12 cellular contexts compared by ENCODE assay signal in genomic region chr3:189394599-189395121, GRCh38.
DNase-seq lines count a peak whose midpoint lies in the region; ATAC-seq, FAIRE-seq and TF ChIP-seq lines count a peak whose summit lies in the region.
"Had no signal": no experiment of that assay in that cellular context is flagged by ENCODE, and none has a peak within 500 bp of the region (broad histone marks: within the 10 kb centered on the region; RNA-seq: fewer than 3 reads in every experiment).

No MANE protein-coding gene starts in this region.

- H3K9ac ChIP-seq in GM12878 (ENCODE audit: control insufficient read depth, insufficient read depth, low read length) = no peak overlapping the region; the same call in 1 of the 2 replicates

- H4K20me1 ChIP-seq in GM12878 (ENCODE audit: control insufficient read depth, insufficient read depth) = no peaks in the 10 kb centered on the region

- POLR2A ChIA-PET in GM12878 (lab: Charles Lee) = no interaction called here

- ATAC-seq in activated CD4-positive, CD25-positive, alpha-beta regulatory T cell treated with anti-CD3 and anti-CD28 coated beads, Interleukin-2, amount 50 U/mL, for 24 hours = peak; percentile 61 to 67
- peak; percentile 88 for ATAC-seq in GM21529 (IDR thresholded peaks at IDR 0.05; ENCODE audit: unreplicated experiment)
- ATAC-seq in HG03378 (IDR thresholded peaks at IDR 0.05; ENCODE audit: unreplicated experiment) = peak; percentile 95
- ATAC-seq in GM12878 = peak; percentile 90
- ATAC-seq in gastroesophageal sphincter = no peak
- ATAC-seq: right cardiac atrium had no signal

- TF ChIP-seq EP300 in GM12878 (IDR thresholded peaks at IDR 0.05; ENCODE audit: borderline replicate concordance in 1 of 2, control insufficient read depth in 1 of 2, low read depth in 2 of 2, low read length in 2 of 2) = peak; percentile 37 to 59; a peak in 3 of 4 replicates
- no peak for TF ChIP-seq EP300 in gastroesophageal sphincter (IDR thresholded peaks at IDR 0.05)
- no peak for TF ChIP-seq EP300 in tibial nerve (IDR thresholded peaks at IDR 0.05)

- H3K27ac ChIP-seq in GM12878 (ENCODE audit: control insufficient read depth, insufficient read depth) = peak overlapping the region; percentile 86
- no peak overlapping the region for H3K27ac ChIP-seq in gastroesophageal sphincter
- H3K27ac ChIP-seq in tibial nerve = no peak overlapping the region

- SMC1A ChIA-PET in GM12878 (lab: Charles Lee; ENCODE audit: uncharacterized antibody, unreplicated experiment) = interaction anchor here (0.8 to 4.2 kb wide), 29 partner anchors 9 to 567 kb away, joined by 3 to 32 read pairs (median 4); partner anchors contain the start of gene TP63

- in situ Hi-C loops in GM12878 (cut with MboI) = no loop called here

- no peaks in the 10 kb centered on the region for H3K36me3 ChIP-seq in GM12878 (ENCODE audit: control insufficient read depth in 2 of 2, insufficient read depth in 2 of 2, low read length in 1 of 2)
- H3K36me3 ChIP-seq in gastroesophageal sphincter = no peaks in the 10 kb centered on the region
- no peaks in the 10 kb centered on the region for H3K36me3 ChIP-seq in tibial nerve

- 0 out of 2 replicates have a peak, but pooled peaks have one; percentile 20 for TF ChIP-seq RAD21 in GM12878 (IDR thresholded peaks at IDR 0.05; ENCODE audit: insufficient read depth, low read depth, low read length)

- CTCF ChIA-PET in GM12878 (lab: Yijun Ruan, JAX) = interaction anchor here (0.6 to 2.1 kb wide), 8 partner anchors 10 to 176 kb away, joined by 3 to 7 read pairs (median 3); no protein-coding TSS in a partner anchor

- H3K4me3 ChIP-seq in GM12878 (peak overlapping the region; percentile 6; the same call in 1 of the 2 replicates), gastroesophageal sphincter (no peak overlapping the region), tibial nerve (no peak overlapping the region)

- intact Hi-C loops in GM12878 (cut with micrococcal nuclease; ENCODE audit: unreplicated experiment) = loop anchor here (1.0 to 5.0 kb wide), 5 partner anchors 69 to 238 kb away; partner anchors contain the start of gene TP63

- H2AFZ ChIP-seq in GM12878 (ENCODE audit: control insufficient read depth, low read depth, low read length) = peak overlapping the region; percentile 63

- peaks cover 3% of the 10 kb centered on the region; the same call in 2 of the 3 replicates for H3K9me3 ChIP-seq in GM12878 (replicated peaks; ENCODE audit: control insufficient read depth, insufficient read depth, low read length)
- H3K9me3 ChIP-seq in gastroesophageal sphincter = no peaks in the 10 kb centered on the region
- no peaks in the 10 kb centered on the region for H3K9me3 ChIP-seq in tibial nerve

- TF ChIP-seq POLR2A in GM12878 (IDR thresholded peaks at IDR 0.05; ENCODE audit: low read depth, low read length) (no peak), gastroesophageal sphincter (IDR thresholded peaks at IDR 0.05) (no peak), tibial nerve (IDR thresholded peaks at IDR 0.05) (no peak)

- H3K4me1 ChIP-seq in GM12878 (ENCODE audit: control insufficient read depth, insufficient read depth, low read length) (peaks cover 28% of the 10 kb centered on the region), gastroesophageal sphincter (no peaks in the 10 kb centered on the region), tibial nerve (no peaks in the 10 kb centered on the region)

- no peaks in the 10 kb centered on the region for H3K79me2 ChIP-seq in GM12878 (ENCODE audit: control insufficient read depth, insufficient read depth, low read length)

- 2% methylated on average over 7 of the region's 7 CpGs for WGBS in GM12878 (ENCODE audit: insufficient coverage, insufficient replicate concordance, low lambda C conversion rate, missing lambda C conversion rate)
- 45 to 50% methylated on average over 7 of the region's 7 CpGs for WGBS in gastroesophageal sphincter (ENCODE audit: low coverage in 1 of 2), 2 donors
- WGBS in tibial nerve, 2 donors = 69 to 75% methylated on average over 7 of the region's 7 CpGs

- FAIRE-seq in GM12878 (lab: Jason Lieb, UNC) = peak; percentile 64
- no peak for FAIRE-seq in RCC 7860 (lab: Jason Lieb, UNC)
- FAIRE-seq: H1 had no signal

- TF ChIP-seq CTCF in GM12878 (IDR thresholded peaks at IDR 0.05 in 2 of 3, conservative IDR thresholded peaks at IDR 0.05 in 1 of 3; ENCODE audit: control insufficient read depth in 2 of 3, extremely low read depth in 1 of 3, insufficient read depth in 1 of 3, low read depth in 3 of 3, low read length in 3 of 3) (no peak), gastroesophageal sphincter (IDR thresholded peaks at IDR 0.05) (no peak), tibial nerve (IDR thresholded peaks at IDR 0.05) (no peak)

- RAD21 ChIA-PET in GM12878 (lab: Charles Lee; ENCODE audit: unreplicated experiment) = interaction anchor here (0.7 to 3.5 kb wide), 17 partner anchors 10 to 554 kb away, joined by 3 to 11 read pairs (median 4); partner anchors contain the start of gene TP63

- peak overlapping the region; percentile 58 for H3K4me2 ChIP-seq in GM12878 (ENCODE audit: control insufficient read depth, insufficient read depth)

- no TSS peak for BruUV-seq in GM12878 (replicated peaks; lab: Mats Ljungman, UMichigan)

- no peak for DNase-seq in activated CD4-positive, CD25-positive, alpha-beta regulatory T cell treated with anti-CD3 and anti-CD28 coated beads, Interleukin-2, amount 50 U/mL, for 72 hours
- DNase-seq in GM12878 (ENCODE audit: low read depth, low spot score) (peak; percentile 64), RCC 7860 (ENCODE audit: low spot score) (no peak), tibial nerve (ENCODE audit: low spot score in 2 of 2) (no peak)
- DNase-seq: NCI-H510A treated with DMSO at 0.1 percent for 48 hours; right cardiac atrium; stimulated activated naive CD4-positive, alpha-beta T cell treated with Interleukin-2 at 50 U/mL for 16 hours had no signal

- H3K27me3 ChIP-seq in GM12878 (replicated peaks in 1 of 2; ENCODE audit: control insufficient read depth in 2 of 2, insufficient read depth in 2 of 2, low read length in 1 of 2) (no peaks in the 10 kb centered on the region), gastroesophageal sphincter (no peaks in the 10 kb centered on the region), tibial nerve (no peaks in the 10 kb centered on the region)

TF ChIP-seq in GM12878, 131 proteins besides CTCF, POLR2A, EP300 and RAD21 (continues in another document):
- no peak for TF ChIP-seq CREB1 (IDR thresholded peaks at IDR 0.05; ENCODE audit: low read depth)
- no peak for TF ChIP-seq RAD51 (IDR thresholded peaks at IDR 0.05)
- no peak for TF ChIP-seq NBN (IDR thresholded peaks at IDR 0.05)
- no peak for TF ChIP-seq MXI1 (IDR thresholded peaks at IDR 0.05; ENCODE audit: low read depth, low read length)
- TF ChIP-seq RELB (IDR thresholded peaks at IDR 0.05; ENCODE audit: low read depth) = peak; percentile 84
- TF ChIP-seq IRF4 (IDR thresholded peaks at IDR 0.05; ENCODE audit: low read depth, low read length) = peak; percentile 78; the same call in 1 of the 2 replicates
- TF ChIP-seq MTA2 (IDR thresholded peaks at IDR 0.05; ENCODE audit: low read depth) = peak; percentile 93
- TF ChIP-seq PAX5 (IDR thresholded peaks at IDR 0.05; ENCODE audit: borderline replicate concordance, low read depth, low read length) = peak; percentile 44; the same call in 1 of the 2 replicates
- no peak for TF ChIP-seq EZH2 (IDR thresholded peaks at IDR 0.05; ENCODE audit: borderline replicate concordance, control insufficient read depth, low read depth, low read length)
- 0 out of 2 replicates have a peak, but pooled peaks have one; percentile 63 for TF ChIP-seq CHD4 (IDR thresholded peaks at IDR 0.05)
- peak; percentile 70 for TF ChIP-seq PML (IDR thresholded peaks at IDR 0.05; ENCODE audit: low read length)
- no peak for TF ChIP-seq SUPT20H (IDR thresholded peaks at IDR 0.05; ENCODE audit: borderline replicate concordance, control insufficient read depth, low read depth, low read length)
- no peak for TF ChIP-seq ZBTB33 (IDR thresholded peaks at IDR 0.05)
- TF ChIP-seq EED (IDR thresholded peaks at IDR 0.05; ENCODE audit: low read depth) = peak; percentile 82
